Comparison of ENCODE assay signal across 8 cellular contexts in the genomic region with DNA sequence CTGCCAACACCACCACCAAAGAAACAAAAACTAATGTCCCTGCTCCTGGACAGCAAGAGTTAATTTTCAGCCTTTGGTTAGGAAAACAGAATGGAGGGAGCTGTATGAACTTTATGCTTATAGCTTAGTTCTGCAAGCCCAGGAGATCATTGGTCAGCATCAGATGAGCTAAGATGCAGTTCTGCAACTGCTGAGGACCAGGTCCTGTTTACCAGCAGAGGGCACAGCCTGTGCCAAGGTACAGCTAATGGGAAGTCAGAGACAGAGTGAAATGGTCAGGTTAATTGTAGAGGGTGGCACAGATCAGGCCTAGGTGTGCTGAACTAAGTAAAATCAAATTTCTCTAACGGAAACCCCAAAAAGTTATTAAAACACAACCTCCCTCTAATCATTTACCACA.
DNase-seq lines count a peak whose midpoint lies in the region; ATAC-seq and TF ChIP-seq lines count a peak whose summit lies in the region.

No MANE protein-coding gene starts in this region.

- H2BK15ac ChIP-seq in mesenchymal stem cell (ENCODE audit: low read depth, poor library complexity, severe bottlenecking): no peak overlapping the region

- no peaks in the 10 kb centered on the region for H3K27me3 ChIP-seq in ascending aorta
- H3K27me3 ChIP-seq in mesenchymal stem cell (ENCODE audit: control insufficient read depth in 1 of 2, insufficient read depth in 1 of 2, low read length in 2 of 2): no peaks in the 10 kb centered on the region

- peaks cover 8 to 36% of the 10 kb centered on the region in 2 donors for H3K4me1 ChIP-seq in ascending aorta
- H3K4me1 ChIP-seq in mesenchymal stem cell (ENCODE audit: control insufficient read depth, insufficient read depth, low read depth, low read length): peaks cover 7% of the 10 kb centered on the region

- no peak overlapping the region for H2AFZ ChIP-seq in mesenchymal stem cell (ENCODE audit: low read depth, low read length)

- no CpG with 5 or more reads among the region's 1 CpG for WGBS in mesenchymal stem cell

- H3K4me2 ChIP-seq in mesenchymal stem cell (ENCODE audit: low read length, poor library complexity, severe bottlenecking): peak overlapping the region; percentile 27

- H3K27ac ChIP-seq in ascending aorta: peak overlapping the region; percentile 51 to 66
- H3K27ac ChIP-seq in mesenchymal stem cell (ENCODE audit: low read length, poor library complexity, severe bottlenecking): peak overlapping the region; percentile 27

- H3K9me3 ChIP-seq in ascending aorta (no peaks in the 10 kb centered on the region), mesenchymal stem cell (ENCODE audit: control insufficient read depth, low read length) (no peaks in the 10 kb centered on the region)

- H3K18ac ChIP-seq in mesenchymal stem cell (ENCODE audit: low read depth in 1 of 2, low read length in 2 of 2): peak overlapping the region in 1 of 2 experiments; percentile 77

- peak overlapping the region in 1 of 2 experiments; percentile 10 for H2BK12ac ChIP-seq in mesenchymal stem cell (ENCODE audit: low read length in 2 of 2)

- peak in 2 of 3 experiments; percentile 16 to 44 for TF ChIP-seq CTCF in ascending aorta (IDR thresholded peaks at IDR 0.05)

- H3K23ac ChIP-seq in mesenchymal stem cell (ENCODE audit: low read length in 2 of 2): no peak overlapping the region

- no peak overlapping the region for H3K4me3 ChIP-seq in ascending aorta
- no peak overlapping the region for H3K4me3 ChIP-seq in mesenchymal stem cell (ENCODE audit: insufficient read depth in 1 of 2, low read depth in 1 of 2, low read length in 2 of 2)

- no peak overlapping the region for H2BK120ac ChIP-seq in mesenchymal stem cell (ENCODE audit: low read depth, low read length)

- in situ Hi-C loops in G401 (cut with HindIII; ENCODE audit: low sequenced_read_pairs): no loop called here

- no peak overlapping the region for H4K8ac ChIP-seq in mesenchymal stem cell (ENCODE audit: low read length)

- DNase-seq in G401 (ENCODE audit: low spot score): peak; percentile 71
- DNase-seq in ascending aorta (ENCODE audit: low spot score in 2 of 2): no peak
- DNase-seq in mesenchymal stem cell: peak; percentile 38
- DNase-seq in foreskin melanocyte: no peak

- intact Hi-C loops in ascending aorta (cut with DNase I): no loop called here

- peaks cover 30% of the 10 kb centered on the region for H3K79me1 ChIP-seq in mesenchymal stem cell (replicated peaks; ENCODE audit: low read length, poor library complexity, severe bottlenecking)

- no peak overlapping the region for H2AK5ac ChIP-seq in mesenchymal stem cell (ENCODE audit: low read length, severe bottlenecking)

- no peak overlapping the region for H3K9ac ChIP-seq in mesenchymal stem cell (ENCODE audit: low read length)

- H2BK5ac ChIP-seq in mesenchymal stem cell (ENCODE audit: low read depth, low read length, poor library complexity, severe bottlenecking): peak overlapping the region; percentile 5

- no peak overlapping the region for H3K14ac ChIP-seq in mesenchymal stem cell (ENCODE audit: low read length in 2 of 2)

- H3K36me3 ChIP-seq in ascending aorta: no peaks in the 10 kb centered on the region
- H3K36me3 ChIP-seq in mesenchymal stem cell (ENCODE audit: control insufficient read depth in 1 of 2, insufficient read depth in 2 of 2, low read depth in 1 of 2, low read length in 2 of 2): no peaks in the 10 kb centered on the region

- H3K4ac ChIP-seq in mesenchymal stem cell (ENCODE audit: low read depth in 1 of 2, low read length in 2 of 2): no peak overlapping the region

- no peak overlapping the region for H4K91ac ChIP-seq in mesenchymal stem cell (ENCODE audit: low read length)

- peak; percentile 57 for ATAC-seq in HG02759 (IDR thresholded peaks at IDR 0.05; ENCODE audit: unreplicated experiment)
- ATAC-seq in HG03565 (IDR thresholded peaks at IDR 0.05; ENCODE audit: unreplicated experiment): no peak
- ATAC-seq in HG03439 (IDR thresholded peaks at IDR 0.05; ENCODE audit: unreplicated experiment): no peak
- ATAC-seq in GM18858 (IDR thresholded peaks at IDR 0.05; ENCODE audit: unreplicated experiment): no peak

Comparison
In these comparisons a context has a peak if more than half of its experiments do, and no peak if none do; other contexts are left out.
1. DNase-seq: peak in G401 (single experiment) and mesenchymal stem cell (single experiment); none in ascending aorta (0 of 2) and foreskin melanocyte (single experiment).